8 cellular contexts compared by ENCODE assay signal in genomic region chr14:93185333-93185688, GRCh38.
DNase-seq lines count a peak whose midpoint lies in the region; ATAC-seq, FAIRE-seq and TF ChIP-seq lines count a peak whose summit lies in the region.

No MANE protein-coding gene starts in this region.

- no peaks in the 10 kb centered on the region for H3K36me3 Mint-ChIP-seq in nephron progenitor cell (ENCODE audit: low read depth)

- no peaks in the 10 kb centered on the region for H3K27me3 ChIP-seq in Loucy (ENCODE audit: insufficient read depth, low read length, poor library complexity, severe bottlenecking)
- no peaks in the 10 kb centered on the region for H3K27me3 ChIP-seq in duodenal mucosa (ENCODE audit: control insufficient read depth in 1 of 2, insufficient read depth in 2 of 2, low read length in 2 of 2)

- no peaks in the 10 kb centered on the region for H3K9me2 ChIP-seq in Loucy (replicated peaks; ENCODE audit: low read depth, low read length)

- H3K9ac ChIP-seq in Loucy (ENCODE audit: low read depth, low read length, poor library complexity, severe bottlenecking) (peak overlapping the region; percentile 76), duodenal mucosa (ENCODE audit: low read depth in 1 of 2, low read length in 2 of 2) (peak overlapping the region; percentile 79 to 83)

- peaks cover 6% of the 10 kb centered on the region; the same call in 1 of the 2 replicates for H3F3A ChIP-seq in Loucy (ENCODE audit: low read depth)

- no peaks in the 10 kb centered on the region for H3K9me3 Mint-ChIP-seq in nephron progenitor cell

- no peaks in the 10 kb centered on the region for H3K9me3 ChIP-seq in Loucy (ENCODE audit: insufficient read depth, low read depth, low read length)
- no peaks in the 10 kb centered on the region for H3K9me3 ChIP-seq in duodenal mucosa (ENCODE audit: control insufficient read depth in 1 of 2, low read length in 2 of 2)

- peak overlapping the region; percentile 83 for H3K4me3 ChIP-seq in Loucy (ENCODE audit: low read length, poor library complexity, severe bottlenecking)
- H3K4me3 ChIP-seq in duodenal mucosa (ENCODE audit: low read depth in 1 of 2, low read length in 2 of 2) = peak overlapping the region; percentile 89 to 90

- peak overlapping the region; percentile 87 for H3K27ac ChIP-seq in duodenal mucosa (ENCODE audit: low read depth, low read length)

- ATAC-seq in GM19397 (IDR thresholded peaks at IDR 0.05; ENCODE audit: unreplicated experiment) = no peak
- ATAC-seq in GM19463 (IDR thresholded peaks at IDR 0.05; ENCODE audit: unreplicated experiment) = no peak

- peak overlapping the region; percentile 79 for H3K4me2 ChIP-seq in Loucy (ENCODE audit: low read depth, low read length, poor library complexity, severe bottlenecking)

- peaks cover 37% of the 10 kb centered on the region for H3K79me2 ChIP-seq in Loucy (ENCODE audit: insufficient read depth, low read length)

- peaks cover 20% of the 10 kb centered on the region for H4K20me1 ChIP-seq in Loucy (ENCODE audit: insufficient read depth, low read length, poor library complexity, severe bottlenecking)

- no peak for TF ChIP-seq CTCF in Loucy (conservative IDR thresholded peaks at IDR 0.05; ENCODE audit: low read length)
- no peak for TF ChIP-seq CTCF in nephron progenitor cell (IDR thresholded peaks at IDR 0.05)

- H3K27ac Mint-ChIP-seq in nephron progenitor cell = peak overlapping the region; percentile 99

- H3K4me3 Mint-ChIP-seq in nephron progenitor cell = peak overlapping the region; percentile 98

- no peaks in the 10 kb centered on the region for H3K36me3 ChIP-seq in Loucy (ENCODE audit: insufficient read depth, low read length)
- H3K36me3 ChIP-seq in duodenal mucosa (ENCODE audit: control insufficient read depth in 1 of 2, insufficient read depth in 2 of 2, low read length in 2 of 2) = peaks cover 8 to 21% of the 10 kb centered on the region in 2 donors

- DNase-seq in GM19239 (ENCODE audit: insufficient read length, low spot score) = no peak
- no peak for DNase-seq in nephron progenitor cell
- no peak for DNase-seq in DMS 273 (lab: John Stamatoyannopoulos, UW; ENCODE audit: unreplicated experiment)
- no peak for DNase-seq in CD1c-positive myeloid dendritic cell (ENCODE audit: extremely low spot score)

- H3K4me1 ChIP-seq in Loucy (ENCODE audit: insufficient read depth, low read length, poor library complexity, severe bottlenecking) = peaks cover 24% of the 10 kb centered on the region
- peaks cover 14 to 18% of the 10 kb centered on the region in 2 donors for H3K4me1 ChIP-seq in duodenal mucosa (ENCODE audit: control insufficient read depth in 1 of 2, insufficient read depth in 2 of 2, low read length in 2 of 2)

- peak overlapping the region; percentile 76 for H2AFZ ChIP-seq in Loucy (ENCODE audit: low read length)

- peaks cover under 1% of the 10 kb centered on the region for H3K27me3 Mint-ChIP-seq in nephron progenitor cell (ENCODE audit: low read depth, poor library complexity)

- peak; percentile 89 for FAIRE-seq in GM19239 (lab: Jason Lieb, UNC)

- H3K4me1 Mint-ChIP-seq in nephron progenitor cell = peaks cover 21% of the 10 kb centered on the region
